In the genomic region with DNA sequence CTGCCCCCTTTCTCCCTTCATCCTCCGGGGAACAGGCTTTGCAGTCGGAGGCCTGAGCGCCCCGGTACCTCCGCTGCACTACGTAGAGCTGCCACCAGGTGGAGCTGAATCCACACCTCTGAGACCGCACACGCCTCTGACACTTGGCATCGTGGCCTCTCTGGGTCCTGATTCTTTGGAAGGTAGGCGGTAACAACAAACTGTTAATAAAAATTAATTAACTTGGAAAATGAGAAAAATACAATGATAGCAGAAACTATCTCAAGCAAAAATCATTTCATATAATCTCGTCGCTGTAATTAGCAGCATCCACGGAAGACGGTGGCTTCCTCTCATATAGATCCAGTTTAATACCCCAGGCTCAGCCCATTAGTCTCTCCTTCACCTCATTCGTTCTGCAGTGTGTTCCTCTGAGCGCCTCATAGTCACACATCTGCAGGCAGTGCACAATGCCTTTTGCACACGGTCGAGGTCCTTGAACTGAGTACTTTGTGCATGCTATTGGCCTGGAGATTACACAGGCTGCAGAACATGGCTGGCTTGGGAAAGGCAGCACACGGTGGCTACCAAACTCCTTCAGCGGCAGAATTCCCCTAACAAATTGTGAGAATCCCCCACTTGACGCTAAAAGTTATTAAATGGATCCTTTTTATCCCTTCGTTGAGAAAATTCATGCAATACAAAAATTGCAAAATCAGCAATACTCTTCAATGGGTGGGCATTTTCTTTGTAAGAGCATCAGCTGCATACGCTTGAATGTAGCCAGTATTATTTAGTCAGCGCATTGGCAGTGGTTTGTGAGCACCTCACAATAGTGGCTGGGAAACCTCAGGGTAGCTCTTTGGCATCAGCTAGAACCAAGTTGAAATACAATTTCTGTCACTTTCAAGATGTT, we compare ENCODE assay signal across 8 cellular contexts. TPM values are rescaled to one million over a fixed set of nuclear protein-coding genes. Genes with fewer than 3 reads are reported as not detected.
DNase-seq lines count a peak whose midpoint lies in the region; ATAC-seq lines count a peak whose summit lies in the region.

No MANE protein-coding gene starts in this region.

- peak; percentile 90 for ATAC-seq in GM19372 (IDR thresholded peaks at IDR 0.05; ENCODE audit: low read depth, unreplicated experiment)
- peak; percentile 91 for ATAC-seq in HG03432 (IDR thresholded peaks at IDR 0.05; ENCODE audit: unreplicated experiment)

- DNase-seq in COLO668 (lab: John Stamatoyannopoulos, UW; ENCODE audit: unreplicated experiment), result peak; percentile 59
- peak; percentile 24 to 33 for DNase-seq in NOMO-1 (lab: John Stamatoyannopoulos, UW; ENCODE audit: unreplicated experiment in 2 of 2)
- DNase-seq in activated CD8-positive, alpha-beta memory T cell treated with anti-CD3 and anti-CD28 coated beads, Interleukin-2, amount 50 U/mL, for 24 hours (ENCODE audit: extremely low read depth), result peak; percentile 56
- peak; percentile 34 for DNase-seq in epidermal melanocyte (ENCODE audit: insufficient read length, low spot score)
- DNase-seq in myocyte (ENCODE audit: low read depth), result peak; percentile 86
- peak; percentile 52 to 59 for DNase-seq in stimulated activated CD8-positive, alpha-beta memory T cell treated with anti-CD3 and anti-CD28 coated beads, Interleukin-7, amount 100 ng/mL, for 48 hours (ENCODE audit: extremely low read depth in 1 of 2, low read depth in 1 of 2)

RNA-seq across cellular contexts. Expression of a gene that starts 18.7 kb away (rescaled TPM):
- not detected in 2 replicates for total RNA-seq in myocyte
- polyA plus RNA-seq in myocyte (2012), result not detected

RNA-seq across cellular contexts. Expression of a gene that starts 43.9 kb away (rescaled TPM):
- not detected in 2 replicates for total RNA-seq in myocyte
- not detected for polyA plus RNA-seq in myocyte (2012)

RNA-seq across cellular contexts. Expression of a gene that starts 46.1 kb away (rescaled TPM):
- total RNA-seq in myocyte, result not detected in 2 replicates
- 0.24 TPM for polyA plus RNA-seq in myocyte (2012)

Comparison
In these comparisons a context has a peak if more than half of its experiments do, and no peak if none do; other contexts are left out.
1. Peak in every context shown above with its lines: DNase-seq and ATAC-seq.
2. DNase-seq: peak in every context shown above with its lines; median percentile 86 in myocyte; 59 in COLO668; 56 in activated CD8-positive, alpha-beta memory T cell treated with anti-CD3 and anti-CD28 coated beads, Interleukin-2, amount 50 U/mL, for 24 hours; 56 in stimulated activated CD8-positive, alpha-beta memory T cell treated with anti-CD3 and anti-CD28 coated beads, Interleukin-7, amount 100 ng/mL, for 48 hours; 34 in epidermal melanocyte; 28 in NOMO-1.